In genomic region chr13:75549262-75550158, GRCh38 we compare ENCODE assay signal across 8 cellular contexts. TPM values are rescaled to one million over a fixed set of nuclear protein-coding genes. Genes with fewer than 3 reads are reported as not detected.
A peak's percentile ranks its signal among the peaks of the same experiment; 100 is the strongest.
DNase-seq lines count a peak whose midpoint lies in the region; ATAC-seq and TF ChIP-seq lines count a peak whose summit lies in the region.

Gene UCHL3 (plus strand): TSS chr13:75549791. CDS start chr13:75549821, 30 bp downstream.

- ATAC-seq in CD4-positive, alpha-beta T cell (ENCODE audit: poor library complexity): peak; percentile 93
- peak; percentile 96 for ATAC-seq in GM19397 (IDR thresholded peaks at IDR 0.05; ENCODE audit: unreplicated experiment)
- peak; percentile 89 for ATAC-seq in HG03575 (IDR thresholded peaks at IDR 0.05; ENCODE audit: extremely low read depth, insufficient number of reproducible peaks, low FRiP score, unreplicated experiment)

- CTCF ChIA-PET in CD4-positive, alpha-beta T cell (lab: Charles Lee): interaction anchor here (0.7 to 1.5 kb wide), 3 partner anchors 11 to 15 kb away, joined by 3 read pairs; no protein-coding TSS in a partner anchor
- CTCF ChIA-PET in activated CD4-positive, alpha-beta memory T cell treated with anti-CD3 and anti-CD28 coated beads, Interleukin-2, amount 10 ng/mL, durations not matched to agents 7 days and 5 days (lab: Charles Lee): interaction anchor here (0.6 to 1.7 kb wide), 7 partner anchors 9 to 236 kb away, joined by 3 to 7 read pairs (median 4); no protein-coding TSS in a partner anchor

- no peak for TF ChIP-seq POLR2A in lower leg skin (IDR thresholded peaks at IDR 0.05)

- peak; percentile 96 for TF ChIP-seq CTCF in CD4-positive, alpha-beta T cell (IDR thresholded peaks at IDR 0.05)
- TF ChIP-seq CTCF in lower leg skin (IDR thresholded peaks at IDR 0.05): peak in 1 of 3 donors; percentile 93

- peak within 1 kb of the TSS; percentile 76 to 88 for H3K9ac ChIP-seq in duodenal mucosa (ENCODE audit: low read depth in 1 of 2, low read length in 2 of 2)

- 1% methylated on average over 68 to 74 of the region's 74 CpGs for WGBS in lower leg skin, 2 donors

- H3K4me1 ChIP-seq in duodenal mucosa (ENCODE audit: control insufficient read depth in 1 of 2, insufficient read depth in 2 of 2, low read length in 2 of 2): peaks cover 7 to 11% of the 10 kb centered on the region in 2 donors

- H3K9me3 Mint-ChIP-seq in CD4-positive, alpha-beta T cell: no peaks in the 10 kb centered on the region
- H3K9me3 Mint-ChIP-seq in activated CD4-positive, alpha-beta memory T cell treated with anti-CD3 and anti-CD28 coated beads, Interleukin-2, amount 10 ng/mL, durations not matched to agents 7 days and 5 days: no peaks in the 10 kb centered on the region

- POLR2A ChIA-PET in CD4-positive, alpha-beta T cell (lab: Charles Lee): interaction anchor here (0.6 to 3.5 kb wide), 6 partner anchors 8 to 226 kb away, joined by 3 to 22 read pairs (median 5); partner anchors contain the start of gene COMMD6
- POLR2A ChIA-PET in activated CD4-positive, alpha-beta memory T cell treated with anti-CD3 and anti-CD28 coated beads, Interleukin-2, amount 10 ng/mL, durations not matched to agents 7 days and 5 days (lab: Charles Lee): interaction anchor here (0.9 to 2.1 kb wide), 4 partner anchors 12 to 45 kb away, joined by 3 to 8 read pairs (median 4); partner anchors contain the start of gene COMMD6

- peak; percentile 95 to 98 (median 97) for DNase-seq in CD4-positive, alpha-beta T cell
- DNase-seq in NCI-H82 treated with DMSO at 0.1 percent for 48 hours (lab: John Stamatoyannopoulos, UW; ENCODE audit: unreplicated experiment) (peak; percentile 90), lower leg skin (ENCODE audit: low spot score in 2 of 2) (peak; percentile 93 to 98)
- peak; percentile 97 for DNase-seq in activated CD4-positive, alpha-beta memory T cell treated with anti-CD3 and anti-CD28 coated beads, Interleukin-2, amount 10 ng/mL, durations not matched to agents 7 days and 5 days
- peak; percentile 93 to 96 (median 95) for DNase-seq in stimulated activated CD4-positive, alpha-beta T cell treated with anti-CD3 and anti-CD28 coated beads, TNF-alpha, amount 100 ng/mL, for 1 hour (ENCODE audit: low read depth in 3 of 3, low spot score in 1 of 3)

- peak within 1 kb of the TSS; percentile 76 for H3K27ac ChIP-seq in CD4-positive, alpha-beta T cell (ENCODE audit: low read depth, low read length)
- peak within 1 kb of the TSS; percentile 61 for H3K27ac ChIP-seq in duodenal mucosa (ENCODE audit: low read depth, low read length)

- intact Hi-C loops in CD4-positive, alpha-beta T cell (cut with DNase I, micrococcal nuclease): loop anchor here (1.0 to 10.0 kb wide), 10 partner anchors 12 to 1825 kb away; partner anchors contain the start of genes COMMD6 (in 2 of the 2), CLN5 (in 1 of the 2), FBXL3 (in 1 of the 2) and KCTD12 (in 1 of the 2)
- intact Hi-C loops in lower leg skin (cut with DNase I; ENCODE audit: low total_unique reads): loop anchor here (5.0 kb wide), 1 partner anchor 177 kb away; no protein-coding TSS in a partner anchor

- H3K4me3 ChIP-seq in duodenal mucosa (ENCODE audit: low read depth in 1 of 2, low read length in 2 of 2) (peak within 1 kb of the TSS; percentile 91 to 94), lower leg skin (ENCODE audit: low read depth, poor library complexity, severe bottlenecking) (peak within 1 kb of the TSS; percentile 74)

- H3K27me3 ChIP-seq in CD4-positive, alpha-beta T cell (ENCODE audit: control insufficient read depth, insufficient read depth, low read length): no peaks in the 10 kb centered on the region
- H3K27me3 ChIP-seq in duodenal mucosa (ENCODE audit: control insufficient read depth in 1 of 2, insufficient read depth in 2 of 2, low read length in 2 of 2): no peaks in the 10 kb centered on the region

- no peaks in the 10 kb centered on the region for H3K9me3 ChIP-seq in CD4-positive, alpha-beta T cell (ENCODE audit: control insufficient read depth, low read length)
- H3K9me3 ChIP-seq in duodenal mucosa (ENCODE audit: control insufficient read depth in 1 of 2, low read length in 2 of 2): no peaks in the 10 kb centered on the region

- peaks cover 47% of the 10 kb centered on the region for H3K4me1 Mint-ChIP-seq in CD4-positive, alpha-beta T cell (ENCODE audit: low read depth)
- peaks cover 36% of the 10 kb centered on the region for H3K4me1 Mint-ChIP-seq in activated CD4-positive, alpha-beta memory T cell treated with anti-CD3 and anti-CD28 coated beads, Interleukin-2, amount 10 ng/mL, durations not matched to agents 7 days and 5 days

- peak within 1 kb of the TSS; percentile 97 for H3K4me3 Mint-ChIP-seq in CD4-positive, alpha-beta T cell
- H3K4me3 Mint-ChIP-seq in activated CD4-positive, alpha-beta memory T cell treated with anti-CD3 and anti-CD28 coated beads, Interleukin-2, amount 10 ng/mL, durations not matched to agents 7 days and 5 days: peak within 1 kb of the TSS; percentile 94

- H3K36me3 Mint-ChIP-seq in CD4-positive, alpha-beta T cell (ENCODE audit: low read depth): peaks cover 25% of the 10 kb centered on the region
- peaks cover 19% of the 10 kb centered on the region for H3K36me3 Mint-ChIP-seq in activated CD4-positive, alpha-beta memory T cell treated with anti-CD3 and anti-CD28 coated beads, Interleukin-2, amount 10 ng/mL, durations not matched to agents 7 days and 5 days (ENCODE audit: low read depth)

- peak within 1 kb of the TSS; percentile 89 for H3K27ac Mint-ChIP-seq in CD4-positive, alpha-beta T cell
- H3K27ac Mint-ChIP-seq in activated CD4-positive, alpha-beta memory T cell treated with anti-CD3 and anti-CD28 coated beads, Interleukin-2, amount 10 ng/mL, durations not matched to agents 7 days and 5 days: peak within 1 kb of the TSS; percentile 93

- H3K27me3 Mint-ChIP-seq in CD4-positive, alpha-beta T cell: no peaks in the 10 kb centered on the region
- H3K27me3 Mint-ChIP-seq in activated CD4-positive, alpha-beta memory T cell treated with anti-CD3 and anti-CD28 coated beads, Interleukin-2, amount 10 ng/mL, durations not matched to agents 7 days and 5 days: peaks cover 2% of the 10 kb centered on the region

- peaks cover 0 to 10% of the 10 kb centered on the region in 2 donors for H3K36me3 ChIP-seq in duodenal mucosa (ENCODE audit: control insufficient read depth in 1 of 2, insufficient read depth in 2 of 2, low read length in 2 of 2)

RNA-seq across cellular contexts. Expression of gene UCHL3, which starts in this region (rescaled TPM):
- total RNA-seq in CD4-positive, alpha-beta T cell: 10 to 100 TPM; 16.0 to 17.7 TPM
- 10 to 100 TPM; 30.0 to 32.6 TPM for total RNA-seq in activated CD4-positive, alpha-beta memory T cell treated with anti-CD3 and anti-CD28 coated beads, Interleukin-2, amount 10 ng/mL, durations not matched to agents 7 days and 5 days
- total RNA-seq in lower leg skin: 10 to 100 TPM; 30.6 to 65.1 (median 46.7) TPM

Comparison
In these comparisons a context has a peak if more than half of its experiments do, and no peak if none do; other contexts are left out.
1. Peak in every context shown above with its lines: DNase-seq, ATAC-seq, H3K4me3 ChIP-seq and H3K27ac ChIP-seq.